Comparison of ENCODE assay signal across 9 cellular contexts in genomic region chr11:108221401-108221800, GRCh38. TPM values are rescaled to one million over a fixed set of nuclear protein-coding genes. Genes with fewer than 3 reads are reported as not detected.
DNase-seq lines count a peak whose midpoint lies in the region; ATAC-seq and TF ChIP-seq lines count a peak whose summit lies in the region.
"Had no signal": no experiment of that assay in that cellular context is flagged by ENCODE, and none has a peak within 500 bp of the region (broad histone marks: within the 10 kb centered on the region; RNA-seq: fewer than 3 reads in every experiment).

No MANE protein-coding gene starts in this region.

- H3F3A ChIP-seq in PC-3 (ENCODE audit: low read length, unreplicated experiment) = no peaks in the 10 kb centered on the region

- TF ChIP-seq EP300 in sigmoid colon (IDR thresholded peaks at IDR 0.05) = no peak

- H3K4me1 ChIP-seq in PC-3 (ENCODE audit: insufficient read depth, low read length) (peaks cover 47% of the 10 kb centered on the region), sigmoid colon (peaks cover 0 to 35% (median 28%) of the 10 kb centered on the region in 4 donors)

- H3K4me3 Mint-ChIP-seq in natural killer cell = no peak overlapping the region

- H4K20me1 ChIP-seq in PC-3 (ENCODE audit: low read length) = peaks cover 11% of the 10 kb centered on the region

- 1 to 7% methylated on average over 13 of the region's 13 CpGs for WGBS in sigmoid colon, 2 donors

- H3K9me3 Mint-ChIP-seq in natural killer cell = no peaks in the 10 kb centered on the region

- peak overlapping the region; percentile 94 for H3K9ac ChIP-seq in PC-3 (ENCODE audit: low read length)

- no peaks in the 10 kb centered on the region for H3K27me3 ChIP-seq in PC-3 (ENCODE audit: low read length)
- H3K27me3 ChIP-seq in sigmoid colon = no peaks in the 10 kb centered on the region

- peaks cover 89% of the 10 kb centered on the region for H3K79me2 ChIP-seq in PC-3 (ENCODE audit: low read length)

- no peak for TF ChIP-seq CTCF in GM12864 (IDR thresholded peaks at IDR 0.05; ENCODE audit: low read depth, low read length, missing control alignments)
- TF ChIP-seq CTCF in PC-3 (conservative IDR thresholded peaks at IDR 0.05; ENCODE audit: low read depth, low read length) = no peak
- TF ChIP-seq CTCF in foreskin fibroblast (IDR thresholded peaks at IDR 0.05; ENCODE audit: low read depth, low read length) = no peak
- no peak for TF ChIP-seq CTCF in sigmoid colon (IDR thresholded peaks at IDR 0.05)
- TF ChIP-seq CTCF in natural killer cell (IDR thresholded peaks at IDR 0.05) = no peak

- peak overlapping the region; percentile 77; the same call in 1 of the 2 replicates for H3K27ac ChIP-seq in PC-3 (ENCODE audit: low read length)
- peak overlapping the region; percentile 90 to 95 (median 94) for H3K27ac ChIP-seq in sigmoid colon

- intact Hi-C loops in PC-3 (cut with micrococcal nuclease) (loop anchor here (5.0 kb wide), 2 partner anchors 276 to 371 kb away; partner anchors contain the start of genes EXPH5 and POGLUT3), sigmoid colon (cut with DNase I) (loop anchor here (5.0 kb wide), 2 partner anchors 276 to 446 kb away; partner anchors contain the start of genes DDX10 and POGLUT3), natural killer cell (cut with micrococcal nuclease) (loop anchor here (5.0 to 10.0 kb wide), 2 partner anchors 246 to 767 kb away; partner anchors contain the start of genes C11orf65 and CWF19L2)

- POLR2A ChIA-PET in PC-3 (lab: Charles Lee; ENCODE audit: unreplicated experiment) = no interaction called here

- H3K27me3 Mint-ChIP-seq in natural killer cell (ENCODE audit: low read depth in 2 of 2) = no peaks in the 10 kb centered on the region

- no peaks in the 10 kb centered on the region for H3K36me3 Mint-ChIP-seq in natural killer cell

- peak overlapping the region; percentile 88 for H3K4me3 ChIP-seq in GM12864 (ENCODE audit: low read depth, low read length)
- H3K4me3 ChIP-seq in PC-3 (ENCODE audit: low read length) = peak overlapping the region; percentile 83
- H3K4me3 ChIP-seq in foreskin fibroblast (ENCODE audit: low read depth in 1 of 2, low read length in 2 of 2) = peak overlapping the region; percentile 87 to 88
- H3K4me3 ChIP-seq in sigmoid colon = peak overlapping the region; percentile 69 to 82 (median 74)

- H3K9me2 ChIP-seq in PC-3 (replicated peaks; ENCODE audit: low read length) = no peaks in the 10 kb centered on the region

- H3K27ac Mint-ChIP-seq in natural killer cell = no peak overlapping the region

- no TSS peak for BruUV-seq in PC-3 (replicated peaks; lab: Mats Ljungman, UMichigan)

- no peak for TF ChIP-seq POLR2A in sigmoid colon (IDR thresholded peaks at IDR 0.05)

- DNase-seq in GM12864 (ENCODE audit: low read depth) (no peak), PC-3 (peak; percentile 29), foreskin fibroblast (peak in 1 of 2 donors; percentile 54), sigmoid colon (no peak), natural killer cell (no peak)
- no peak for DNase-seq in activated CD8-positive, alpha-beta memory T cell treated with anti-CD3 and anti-CD28 coated beads, Interleukin-2, amount 50 U/mL, for 4 hours
- DNase-seq: activated CD4-positive, alpha-beta T cell treated with anti-CD3 and anti-CD28 coated beads for 4 hours had no signal

- H3K36me3 ChIP-seq in PC-3 (ENCODE audit: low read depth, low read length) (no peaks in the 10 kb centered on the region), sigmoid colon (no peaks in the 10 kb centered on the region)

- H3K4me2 ChIP-seq in PC-3 (ENCODE audit: low read length) = peak overlapping the region; percentile 93

- ATAC-seq in PC-3 (no peak), natural killer cell (no peak), GM21367 (IDR thresholded peaks at IDR 0.05; ENCODE audit: unreplicated experiment) (no peak), GM18517 (IDR thresholded peaks at IDR 0.05; ENCODE audit: unreplicated experiment) (no peak)

- H2AFZ ChIP-seq in PC-3 (ENCODE audit: low read length) = peak overlapping the region; percentile 90

- H3K4me1 Mint-ChIP-seq in natural killer cell = peaks cover 58 to 61% of the 10 kb centered on the region in 2 donors

- CTCF ChIA-PET in PC-3 (lab: Charles Lee) = no interaction called here

- H3K9me3 ChIP-seq in PC-3 (ENCODE audit: low read length) = no peaks in the 10 kb centered on the region
- no peaks in the 10 kb centered on the region for H3K9me3 ChIP-seq in sigmoid colon

RNA-seq across cellular contexts. Expression of gene NPAT, which starts 1.0 kb away (rescaled TPM):
- total RNA-seq in PC-3 (2014; rRNA removed) = 15.6 and 19.6 TPM in 2 replicates
- 10 to 100 TPM; 12.1 to 15.7 (median 13.4) TPM for total RNA-seq in sigmoid colon
- 1 to 10 TPM; 1.6 to 4.8 (median 1.8) TPM for polyA plus RNA-seq in sigmoid colon
- 10 to 100 TPM; 34.8 to 42.6 (median 36.1) TPM for total RNA-seq in natural killer cell

RNA-seq across cellular contexts. Expression of gene ATM, which starts 1.5 kb away (rescaled TPM):
- total RNA-seq in PC-3 (2014; rRNA removed) (40.2 and 55.3 TPM in 2 replicates), sigmoid colon (10 to 100 TPM; 52.7 to 88.8 (median 71.8) TPM), natural killer cell (100 to 1,000 TPM; 502 to 568 (median 539) TPM)
- polyA plus RNA-seq in sigmoid colon = 10 to 100 TPM in 1 of 3 donors, 1 to 10 TPM in 2; 3.0 to 35.7 (median 3.5) TPM
